7 cellular contexts compared by ENCODE assay signal in genomic region chr12:49187184-49187583, GRCh38. TPM values are rescaled to one million over a fixed set of nuclear protein-coding genes. Genes with fewer than 3 reads are reported as not detected.
DNase-seq lines count a peak whose midpoint lies in the region; ATAC-seq and TF ChIP-seq lines count a peak whose summit lies in the region.

No MANE protein-coding gene starts in this region.

- peaks cover 55% of the 10 kb centered on the region for H3K79me2 ChIP-seq in GM23248 (ENCODE audit: insufficient read depth)

- peak; percentile 84 for DNase-seq in GM23248
- DNase-seq in NCI-H524 (lab: John Stamatoyannopoulos, UW), result peak; percentile 23 to 70
- DNase-seq in cerebellum (ENCODE audit: low spot score), result peak; percentile 86
- no peak for DNase-seq in left lung
- peak in 48 of 49 donors; percentile 21 to 94 (median 82) for DNase-seq in substantia nigra (lab: John Stamatoyannopoulos, UW)

- in situ Hi-C loops in GM23248 (cut with MboI), result no loop called here

- peaks cover 46% of the 10 kb centered on the region for H3F3A ChIP-seq in GM23248 (ENCODE audit: insufficient read depth)

- H3K9me2 ChIP-seq in GM23248 (ENCODE audit: insufficient read depth), result no peaks in the 10 kb centered on the region

- H3K4me3 ChIP-seq in GM23248, result peak overlapping the region; percentile 94
- peak overlapping the region; percentile 86 to 90 for H3K4me3 ChIP-seq in left lung

- H3K4me1 ChIP-seq in GM23248 (ENCODE audit: insufficient read depth) (peaks cover 16% of the 10 kb centered on the region; the same call in 1 of the 2 replicates), left lung (peaks cover 4 to 25% of the 10 kb centered on the region in 2 donors)

- peaks cover 22% of the 10 kb centered on the region for H3K36me3 ChIP-seq in GM23248 (ENCODE audit: low read depth)
- peaks cover 0 to 31% of the 10 kb centered on the region in 2 donors for H3K36me3 ChIP-seq in left lung

- no peak for ATAC-seq in left lung
- no peak for ATAC-seq in HG02981 (IDR thresholded peaks at IDR 0.05; ENCODE audit: unreplicated experiment)
- ATAC-seq in GM18519 (IDR thresholded peaks at IDR 0.05; ENCODE audit: low FRiP score, unreplicated experiment), result no peak

- H3K4me2 ChIP-seq in GM23248 (ENCODE audit: unreplicated experiment), result peak overlapping the region; percentile 90

- no peak for TF ChIP-seq CTCF in left lung (IDR thresholded peaks at IDR 0.05)

- H3K27me3 ChIP-seq in GM23248 (replicated peaks; ENCODE audit: insufficient read depth), result no peaks in the 10 kb centered on the region
- no peaks in the 10 kb centered on the region for H3K27me3 ChIP-seq in left lung

- H3K27ac ChIP-seq in GM23248 (peak overlapping the region; percentile 98), left lung (peak overlapping the region; percentile 100), substantia nigra (ENCODE audit: low read depth, low read length, poor library complexity, severe bottlenecking) (peak overlapping the region; percentile 95)

- intact Hi-C loops in left lung (cut with DNase I), result loop anchor here in 1 of 2 donors (10.0 kb wide), 1 partner anchor 52 kb away; the partner anchor contains the start of gene TUBA1B

- no peaks in the 10 kb centered on the region; the same call in 1 of the 2 replicates for H4K20me1 ChIP-seq in GM23248 (ENCODE audit: insufficient read depth)

- no peak overlapping the region for H2AFZ ChIP-seq in GM23248

- 3 to 4% methylated on average over 5 of the region's 5 CpGs for WGBS in GM23248 (ENCODE audit: low coverage in 1 of 2, low lambda C conversion rate in 2 of 2, missing lambda C conversion rate in 2 of 2), 2 experiments

- peak overlapping the region; percentile 98 for H3K9ac ChIP-seq in GM23248

- H3K9me3 ChIP-seq in GM23248 (ENCODE audit: low read depth) (no peaks in the 10 kb centered on the region), left lung (no peaks in the 10 kb centered on the region)

RNA-seq across cellular contexts. Expression of gene TUBA1A, which starts 1.7 kb away (rescaled TPM):
- total RNA-seq in GM23248 (2014; rRNA removed; shearing (Covaris generic)), result 628 and 639 TPM in 2 replicates
- 452 and 467 TPM in 2 replicates for polyA plus RNA-seq in GM23248 (2016; fragmentation: Nextera tagmentation; extraction: Ambion mirVana)
- total RNA-seq in cerebellum, result 3,426 TPM
- 100 to 1,000 TPM; 205 to 235 TPM for total RNA-seq in left lung

RNA-seq across cellular contexts. Expression of gene TUBA1B, which starts 56.0 kb away (rescaled TPM):
- 1,598 and 1,776 TPM in 2 replicates for total RNA-seq in GM23248 (2014; rRNA removed; shearing (Covaris generic))
- polyA plus RNA-seq in GM23248 (2016; fragmentation: Nextera tagmentation; extraction: Ambion mirVana), result 1,195 and 1,237 TPM in 2 replicates
- total RNA-seq in cerebellum (671 TPM), left lung (1,000 to 10,000 TPM in 1 of 2 donors, 100 to 1,000 TPM in 1; 603 to 1,153 TPM)

Comparison
In these comparisons a context has a peak if more than half of its experiments do, and no peak if none do; other contexts are left out.
1. DNase-seq: peak in GM23248 (single experiment), NCI-H524 (2 of 2), cerebellum (single experiment) and substantia nigra (48 of 49); none in left lung (0 of 2).
2. Peak in every context shown above with its lines, with median percentiles within 50 percentile points of each other: H3K27ac ChIP-seq.